20 cellular contexts compared by ENCODE assay signal in genomic region chr5:125874057-125874456, GRCh38.
DNase-seq lines count a peak whose midpoint lies in the region; ATAC-seq, FAIRE-seq and TF ChIP-seq lines count a peak whose summit lies in the region.
"Had no signal": no experiment of that assay in that cellular context is flagged by ENCODE, and none has a peak within 500 bp of the region (broad histone marks: within the 10 kb centered on the region; RNA-seq: fewer than 3 reads in every experiment).

No MANE protein-coding gene starts in this region.

- POLR2A ChIA-PET in endothelial cell of umbilical vein (lab: Charles Lee), result no interaction called here

- no peaks in the 10 kb centered on the region for H3K9me3 ChIP-seq in endothelial cell of umbilical vein (replicated peaks; ENCODE audit: control insufficient read depth, insufficient read depth, low read length)
- H3K9me3 ChIP-seq: BE2C had no signal

- no peak overlapping the region for H2AFZ ChIP-seq in endothelial cell of umbilical vein (ENCODE audit: low read depth, low read length)

- H3K4me3 ChIP-seq in endothelial cell of umbilical vein (replicated peaks in 1 of 3; ENCODE audit: insufficient read depth in 1 of 3, low read depth in 1 of 3, low read length in 3 of 3), result no peak overlapping the region

- no peaks in the 10 kb centered on the region for H3K4me1 ChIP-seq in endothelial cell of umbilical vein (ENCODE audit: control insufficient read depth, extremely low read depth, insufficient read depth, low read length)

- CTCF ChIA-PET in endothelial cell of umbilical vein (lab: Charles Lee), result no interaction called here

- H3K9me1 ChIP-seq in endothelial cell of umbilical vein (replicated peaks; ENCODE audit: control insufficient read depth, extremely low read depth, insufficient read depth, low read length), result no peaks in the 10 kb centered on the region

- TF ChIP-seq CTCF in endothelial cell of umbilical vein (IDR thresholded peaks at IDR 0.05; ENCODE audit: extremely low read depth in 1 of 2, insufficient read depth in 1 of 2, low read depth in 1 of 2, low read length in 2 of 2), result no peak

- dilution Hi-C loops in endothelial cell of umbilical vein (cut with MboI; ENCODE audit: extremely low pct_ligation_motif_present, low sequenced_read_pairs), result no loop called here

- peak; percentile 38 for ATAC-seq in left colon

- no peak overlapping the region for H3K9ac ChIP-seq in endothelial cell of umbilical vein (replicated peaks; ENCODE audit: extremely low read depth, insufficient read depth, low read length)
- H3K9ac ChIP-seq: KMS-11 had no signal

- H3K36me3 ChIP-seq in endothelial cell of umbilical vein (ENCODE audit: control insufficient read depth in 2 of 2, extremely low read depth in 1 of 2, insufficient read depth in 2 of 2, low read length in 2 of 2), result no peaks in the 10 kb centered on the region
- H3K36me3 ChIP-seq: BE2C had no signal

- peak; percentile 17 for DNase-seq in COLO829 (ENCODE audit: low spot score)
- peak; percentile 58 for DNase-seq in M059J (ENCODE audit: low read depth)
- DNase-seq in endothelial cell of umbilical vein (ENCODE audit: low read depth, low spot score), result peak; percentile 31
- DNase-seq in left colon, result no peak
- no peak for DNase-seq in hepatic stellate cell (ENCODE audit: low spot score)
- no peak for DNase-seq in NCI-H226
- no peak for DNase-seq in activated effector memory CD4-positive, alpha-beta T cell treated with Interleukin-2 at 50 U/mL for 16 hours
- DNase-seq: 8988T; CD8-positive, alpha-beta memory T cell; DND-41; NCI-H1105; NCI-H1436 treated with DMSO at 0.1 percent for 48 hours; NCI-H2029; NCI-H446 treated with DMSO at 0.1 percent for 48 hours; NCI-H526 treated with DMSO at 0.1 percent for 48 hours; SHP77 treated with DMSO at 0.1 percent for 48 hours had no signal

- H3K4me2 ChIP-seq in endothelial cell of umbilical vein (ENCODE audit: insufficient read depth, low read length), result no peak overlapping the region
- H3K4me2 ChIP-seq: KMS-11 had no signal

- no peak for TF ChIP-seq POLR2A in endothelial cell of umbilical vein (IDR thresholded peaks at IDR 0.05; ENCODE audit: low read depth, low read length)

- no peak overlapping the region for H3K27ac ChIP-seq in endothelial cell of umbilical vein (ENCODE audit: insufficient read depth, low read depth, low read length)
- H3K27ac ChIP-seq: KMS-11, RWPE1 had no signal

- H3K27me3 ChIP-seq in endothelial cell of umbilical vein (ENCODE audit: control insufficient read depth in 2 of 2, insufficient read depth in 2 of 2, low read length in 2 of 2), result no peaks in the 10 kb centered on the region
- H3K27me3 ChIP-seq: BE2C had no signal

- H4K20me1 ChIP-seq in endothelial cell of umbilical vein (replicated peaks; ENCODE audit: control insufficient read depth, extremely low read depth, insufficient read depth, low read length), result no peaks in the 10 kb centered on the region

- intact Hi-C loops in endothelial cell of umbilical vein (cut with micrococcal nuclease), result no loop called here
- intact Hi-C loops in left colon (cut with DNase I, micrococcal nuclease), result no loop called here

- FAIRE-seq in endothelial cell of umbilical vein (lab: Jason Lieb, UNC), result no peak
- FAIRE-seq: GM12892 had no signal

- BruUV-seq in endothelial cell of umbilical vein (replicated peaks; lab: Mats Ljungman, UMichigan), result no TSS peak

- H3K79me2 ChIP-seq in endothelial cell of umbilical vein (ENCODE audit: control insufficient read depth, insufficient read depth, low read length), result no peaks in the 10 kb centered on the region

TF ChIP-seq in endothelial cell of umbilical vein, 7 proteins besides CTCF, POLR2A, EP300 and RAD21:
- no peak for TF ChIP-seq MYC (IDR thresholded peaks at IDR 0.05; ENCODE audit: low read depth, low read length)
TF ChIP-seq in endothelial cell of umbilical vein: peak in this region for 0.

Comparison
In these comparisons a context has a peak if more than half of its experiments do, and no peak if none do; other contexts are left out.
1. DNase-seq: peak in COLO829 (single experiment), M059J (single experiment) and endothelial cell of umbilical vein (single experiment); none in left colon (0 of 2), hepatic stellate cell (single experiment), NCI-H226 (single experiment) and activated effector memory CD4-positive, alpha-beta T cell treated with Interleukin-2 at 50 U/mL for 16 hours (single experiment).